In the genomic region with DNA sequence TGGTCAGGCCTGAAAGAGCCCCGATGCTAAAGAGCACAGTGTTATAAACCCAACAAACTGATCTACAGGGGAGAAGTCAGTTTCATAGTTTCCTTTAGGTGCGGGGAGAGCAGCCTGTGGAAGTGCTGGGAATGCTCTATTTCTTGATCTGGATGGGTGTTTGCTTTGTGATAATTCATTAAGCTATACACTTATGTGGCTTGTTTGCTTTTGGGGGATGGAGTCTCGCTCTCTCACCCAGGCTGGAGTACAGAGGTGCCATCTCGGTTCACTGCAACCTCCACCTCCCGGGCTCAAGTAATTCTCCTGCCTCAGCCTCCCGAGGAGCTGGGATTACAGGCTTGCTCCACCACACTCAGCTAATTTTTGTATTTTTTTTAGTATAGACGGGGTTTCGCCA, we compare ENCODE assay signal across 1 cellular context.
A peak's percentile ranks its signal among the peaks of the same experiment; 100 is the strongest.
TF ChIP-seq lines count a peak whose summit lies in the region.

No MANE protein-coding gene starts in this region.

TF ChIP-seq in HepG2, 621 proteins besides CTCF, POLR2A, EP300 and RAD21 (continues in another document):
- TF ChIP-seq SMARCC2 (IDR thresholded peaks at IDR 0.05) (no peak), ZNF337 (CRISPR knock-in tag; IDR thresholded peaks at IDR 0.05; ENCODE audit: borderline replicate concordance, low read depth) (no peak), ZNF713 (CRISPR knock-in tag; IDR thresholded peaks at IDR 0.05) (no peak), ZMYM4 (CRISPR knock-in tag; IDR thresholded peaks at IDR 0.05) (peak; percentile 48; the same call in 1 of the 2 replicates), HNF4G (IDR thresholded peaks at IDR 0.05; ENCODE audit: borderline replicate concordance, low read depth, low read length) (no peak), HNF4G (CRISPR knock-in tag; IDR thresholded peaks at IDR 0.05; ENCODE audit: borderline replicate concordance, low read depth) (no peak), SUZ12 (IDR thresholded peaks at IDR 0.05; ENCODE audit: low read depth, low read length) (no peak), SOX13 (IDR thresholded peaks at IDR 0.05) (no peak), SOX13 (CRISPR knock-in tag; conservative IDR thresholded peaks at IDR 0.05 in 1 of 2, IDR thresholded peaks at IDR 0.05 in 1 of 2) (peak in 1 of 2 experiments; percentile 29; a peak in 1 of 4 replicates), HOXA3 (CRISPR knock-in tag; IDR thresholded peaks at IDR 0.05) (peak; percentile 45; the same call in 1 of the 2 replicates), ZFYVE20 (CRISPR knock-in tag; IDR thresholded peaks at IDR 0.05; ENCODE audit: borderline replicate concordance, low read depth) (no peak), ZNF367 (CRISPR knock-in tag; IDR thresholded peaks at IDR 0.05; ENCODE audit: borderline replicate concordance) (no peak), ZNF777 (CRISPR knock-in tag; IDR thresholded peaks at IDR 0.05) (no peak), ZNF317 (CRISPR knock-in tag; IDR thresholded peaks at IDR 0.05) (no peak), ZNF790 (CRISPR knock-in tag; IDR thresholded peaks at IDR 0.05; ENCODE audit: borderline replicate concordance) (no peak), ZNF224 (CRISPR knock-in tag; IDR thresholded peaks at IDR 0.05) (no peak), HNRNPH1 (optimal IDR thresholded peaks at IDR 0.05; ENCODE audit: low read depth, low read length) (no peak), FOXA3 (CRISPR knock-in tag; IDR thresholded peaks at IDR 0.05) (peak; percentile 71), JDP2 (CRISPR knock-in tag; IDR thresholded peaks at IDR 0.05; ENCODE audit: borderline replicate concordance) (no peak), ZNF510 (CRISPR knock-in tag; IDR thresholded peaks at IDR 0.05; ENCODE audit: low read depth) (no peak), RARA (CRISPR knock-in tag; IDR thresholded peaks at IDR 0.05) (0 out of 2 replicates have a peak, but pooled peaks have one; percentile 5), TEAD3 (CRISPR knock-in tag; optimal IDR thresholded peaks at IDR 0.05; ENCODE audit: borderline replicate concordance) (no peak), ZNF335 (CRISPR knock-in tag; IDR thresholded peaks at IDR 0.05) (no peak), ZBTB1 (CRISPR knock-in tag; IDR thresholded peaks at IDR 0.05; ENCODE audit: borderline replicate concordance) (no peak), PRMT3 (CRISPR knock-in tag; IDR thresholded peaks at IDR 0.05; ENCODE audit: borderline replicate concordance, low read depth) (no peak), RXRB (CRISPR knock-in tag; IDR thresholded peaks at IDR 0.05; ENCODE audit: borderline replicate concordance) (0 out of 2 replicates have a peak, but pooled peaks have one; percentile 9), ZFP41 (CRISPR knock-in tag; IDR thresholded peaks at IDR 0.05; ENCODE audit: borderline replicate concordance) (no peak), ZNF781 (CRISPR knock-in tag; IDR thresholded peaks at IDR 0.05; ENCODE audit: borderline replicate concordance, not compliant biosample characterization) (no peak)
- TF ChIP-seq, protein P1, sequence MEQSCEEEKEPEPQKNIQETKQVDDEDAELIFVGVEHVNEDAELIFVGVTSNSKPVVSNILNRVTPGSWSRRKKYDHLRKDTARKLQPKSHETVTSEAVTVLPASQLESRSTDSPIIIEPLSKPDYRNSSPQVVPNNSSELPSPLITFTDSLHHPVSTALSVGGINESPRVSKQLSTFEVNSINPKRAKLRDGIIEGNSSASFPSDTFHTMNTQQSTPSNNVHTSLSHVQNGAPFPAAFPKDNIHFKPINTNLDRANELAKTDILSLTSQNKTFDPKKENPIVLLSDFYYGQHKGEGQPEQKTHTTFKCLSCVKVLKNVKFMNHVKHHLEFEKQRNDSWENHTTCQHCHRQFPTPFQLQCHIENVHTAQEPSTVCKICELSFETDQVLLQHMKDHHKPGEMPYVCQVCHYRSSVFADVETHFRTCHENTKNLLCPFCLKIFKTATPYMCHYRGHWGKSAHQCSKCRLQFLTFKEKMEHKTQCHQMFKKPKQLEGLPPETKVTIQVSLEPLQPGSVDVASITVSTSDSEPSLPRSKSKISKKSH (CRISPR knock-in tag; IDR thresholded peaks at IDR 0.05; ENCODE audit: borderline replicate concordance), result no peak
- TF ChIP-seq, protein P2, sequence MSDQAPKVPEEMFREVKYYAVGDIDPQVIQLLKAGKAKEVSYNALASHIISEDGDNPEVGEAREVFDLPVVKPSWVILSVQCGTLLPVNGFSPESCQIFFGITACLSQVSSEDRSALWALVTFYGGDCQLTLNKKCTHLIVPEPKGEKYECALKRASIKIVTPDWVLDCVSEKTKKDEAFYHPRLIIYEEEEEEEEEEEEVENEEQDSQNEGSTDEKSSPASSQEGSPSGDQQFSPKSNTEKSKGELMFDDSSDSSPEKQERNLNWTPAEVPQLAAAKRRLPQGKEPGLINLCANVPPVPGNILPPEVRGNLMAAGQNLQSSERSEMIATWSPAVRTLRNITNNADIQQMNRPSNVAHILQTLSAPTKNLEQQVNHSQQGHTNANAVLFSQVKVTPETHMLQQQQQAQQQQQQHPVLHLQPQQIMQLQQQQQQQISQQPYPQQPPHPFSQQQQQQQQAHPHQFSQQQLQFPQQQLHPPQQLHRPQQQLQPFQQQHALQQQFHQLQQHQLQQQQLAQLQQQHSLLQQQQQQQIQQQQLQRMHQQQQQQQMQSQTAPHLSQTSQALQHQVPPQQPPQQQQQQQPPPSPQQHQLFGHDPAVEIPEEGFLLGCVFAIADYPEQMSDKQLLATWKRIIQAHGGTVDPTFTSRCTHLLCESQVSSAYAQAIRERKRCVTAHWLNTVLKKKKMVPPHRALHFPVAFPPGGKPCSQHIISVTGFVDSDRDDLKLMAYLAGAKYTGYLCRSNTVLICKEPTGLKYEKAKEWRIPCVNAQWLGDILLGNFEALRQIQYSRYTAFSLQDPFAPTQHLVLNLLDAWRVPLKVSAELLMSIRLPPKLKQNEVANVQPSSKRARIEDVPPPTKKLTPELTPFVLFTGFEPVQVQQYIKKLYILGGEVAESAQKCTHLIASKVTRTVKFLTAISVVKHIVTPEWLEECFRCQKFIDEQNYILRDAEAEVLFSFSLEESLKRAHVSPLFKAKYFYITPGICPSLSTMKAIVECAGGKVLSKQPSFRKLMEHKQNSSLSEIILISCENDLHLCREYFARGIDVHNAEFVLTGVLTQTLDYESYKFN (CRISPR knock-in tag; conservative IDR thresholded peaks at IDR 0.05), result 0 out of 2 replicates have a peak, but pooled peaks have one; percentile 32
- TF ChIP-seq, protein P3, sequence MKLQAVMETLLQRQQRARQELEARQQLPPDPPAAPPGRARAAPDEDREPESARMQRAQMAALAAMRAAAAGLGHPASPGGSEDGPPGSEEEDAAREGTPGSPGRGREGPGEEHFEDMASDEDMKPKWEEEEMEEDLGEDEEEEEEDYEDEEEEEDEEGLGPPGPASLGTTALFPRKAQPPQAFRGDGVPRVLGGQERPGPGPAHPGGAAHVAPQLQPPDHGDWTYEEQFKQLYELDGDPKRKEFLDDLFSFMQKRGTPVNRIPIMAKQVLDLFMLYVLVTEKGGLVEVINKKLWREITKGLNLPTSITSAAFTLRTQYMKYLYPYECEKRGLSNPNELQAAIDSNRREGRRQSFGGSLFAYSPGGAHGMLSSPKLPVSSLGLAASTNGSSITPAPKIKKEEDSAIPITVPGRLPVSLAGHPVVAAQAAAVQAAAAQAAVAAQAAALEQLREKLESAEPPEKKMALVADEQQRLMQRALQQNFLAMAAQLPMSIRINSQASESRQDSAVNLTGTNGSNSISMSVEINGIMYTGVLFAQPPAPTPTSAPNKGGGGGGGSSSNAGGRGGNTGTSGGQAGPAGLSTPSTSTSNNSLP (IDR thresholded peaks at IDR 0.05; ENCODE audit: low read depth, low read length), result no peak; the same call in 1 of the 2 replicates
- TF ChIP-seq, protein P4, sequence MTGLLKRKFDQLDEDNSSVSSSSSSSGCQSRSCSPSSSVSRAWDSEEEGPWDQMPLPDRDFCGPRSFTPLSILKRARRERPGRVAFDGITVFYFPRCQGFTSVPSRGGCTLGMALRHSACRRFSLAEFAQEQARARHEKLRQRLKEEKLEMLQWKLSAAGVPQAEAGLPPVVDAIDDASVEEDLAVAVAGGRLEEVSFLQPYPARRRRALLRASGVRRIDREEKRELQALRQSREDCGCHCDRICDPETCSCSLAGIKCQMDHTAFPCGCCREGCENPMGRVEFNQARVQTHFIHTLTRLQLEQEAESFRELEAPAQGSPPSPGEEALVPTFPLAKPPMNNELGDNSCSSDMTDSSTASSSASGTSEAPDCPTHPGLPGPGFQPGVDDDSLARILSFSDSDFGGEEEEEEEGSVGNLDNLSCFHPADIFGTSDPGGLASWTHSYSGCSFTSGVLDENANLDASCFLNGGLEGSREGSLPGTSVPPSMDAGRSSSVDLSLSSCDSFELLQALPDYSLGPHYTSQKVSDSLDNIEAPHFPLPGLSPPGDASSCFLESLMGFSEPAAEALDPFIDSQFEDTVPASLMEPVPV (CRISPR knock-in tag; IDR thresholded peaks at IDR 0.05), result no peak
- TF ChIP-seq, protein P5, sequence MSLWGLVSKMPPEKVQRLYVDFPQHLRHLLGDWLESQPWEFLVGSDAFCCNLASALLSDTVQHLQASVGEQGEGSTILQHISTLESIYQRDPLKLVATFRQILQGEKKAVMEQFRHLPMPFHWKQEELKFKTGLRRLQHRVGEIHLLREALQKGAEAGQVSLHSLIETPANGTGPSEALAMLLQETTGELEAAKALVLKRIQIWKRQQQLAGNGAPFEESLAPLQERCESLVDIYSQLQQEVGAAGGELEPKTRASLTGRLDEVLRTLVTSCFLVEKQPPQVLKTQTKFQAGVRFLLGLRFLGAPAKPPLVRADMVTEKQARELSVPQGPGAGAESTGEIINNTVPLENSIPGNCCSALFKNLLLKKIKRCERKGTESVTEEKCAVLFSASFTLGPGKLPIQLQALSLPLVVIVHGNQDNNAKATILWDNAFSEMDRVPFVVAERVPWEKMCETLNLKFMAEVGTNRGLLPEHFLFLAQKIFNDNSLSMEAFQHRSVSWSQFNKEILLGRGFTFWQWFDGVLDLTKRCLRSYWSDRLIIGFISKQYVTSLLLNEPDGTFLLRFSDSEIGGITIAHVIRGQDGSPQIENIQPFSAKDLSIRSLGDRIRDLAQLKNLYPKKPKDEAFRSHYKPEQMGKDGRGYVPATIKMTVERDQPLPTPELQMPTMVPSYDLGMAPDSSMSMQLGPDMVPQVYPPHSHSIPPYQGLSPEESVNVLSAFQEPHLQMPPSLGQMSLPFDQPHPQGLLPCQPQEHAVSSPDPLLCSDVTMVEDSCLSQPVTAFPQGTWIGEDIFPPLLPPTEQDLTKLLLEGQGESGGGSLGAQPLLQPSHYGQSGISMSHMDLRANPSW (CRISPR knock-in tag; IDR thresholded peaks at IDR 0.05; ENCODE audit: borderline replicate concordance), result no peak
- TF ChIP-seq, protein P6, sequence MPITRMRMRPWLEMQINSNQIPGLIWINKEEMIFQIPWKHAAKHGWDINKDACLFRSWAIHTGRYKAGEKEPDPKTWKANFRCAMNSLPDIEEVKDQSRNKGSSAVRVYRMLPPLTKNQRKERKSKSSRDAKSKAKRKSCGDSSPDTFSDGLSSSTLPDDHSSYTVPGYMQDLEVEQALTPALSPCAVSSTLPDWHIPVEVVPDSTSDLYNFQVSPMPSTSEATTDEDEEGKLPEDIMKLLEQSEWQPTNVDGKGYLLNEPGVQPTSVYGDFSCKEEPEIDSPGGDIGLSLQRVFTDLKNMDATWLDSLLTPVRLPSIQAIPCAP (CRISPR knock-in tag; IDR thresholded peaks at IDR 0.05; ENCODE audit: low read depth), result no peak
- TF ChIP-seq, protein P7, sequence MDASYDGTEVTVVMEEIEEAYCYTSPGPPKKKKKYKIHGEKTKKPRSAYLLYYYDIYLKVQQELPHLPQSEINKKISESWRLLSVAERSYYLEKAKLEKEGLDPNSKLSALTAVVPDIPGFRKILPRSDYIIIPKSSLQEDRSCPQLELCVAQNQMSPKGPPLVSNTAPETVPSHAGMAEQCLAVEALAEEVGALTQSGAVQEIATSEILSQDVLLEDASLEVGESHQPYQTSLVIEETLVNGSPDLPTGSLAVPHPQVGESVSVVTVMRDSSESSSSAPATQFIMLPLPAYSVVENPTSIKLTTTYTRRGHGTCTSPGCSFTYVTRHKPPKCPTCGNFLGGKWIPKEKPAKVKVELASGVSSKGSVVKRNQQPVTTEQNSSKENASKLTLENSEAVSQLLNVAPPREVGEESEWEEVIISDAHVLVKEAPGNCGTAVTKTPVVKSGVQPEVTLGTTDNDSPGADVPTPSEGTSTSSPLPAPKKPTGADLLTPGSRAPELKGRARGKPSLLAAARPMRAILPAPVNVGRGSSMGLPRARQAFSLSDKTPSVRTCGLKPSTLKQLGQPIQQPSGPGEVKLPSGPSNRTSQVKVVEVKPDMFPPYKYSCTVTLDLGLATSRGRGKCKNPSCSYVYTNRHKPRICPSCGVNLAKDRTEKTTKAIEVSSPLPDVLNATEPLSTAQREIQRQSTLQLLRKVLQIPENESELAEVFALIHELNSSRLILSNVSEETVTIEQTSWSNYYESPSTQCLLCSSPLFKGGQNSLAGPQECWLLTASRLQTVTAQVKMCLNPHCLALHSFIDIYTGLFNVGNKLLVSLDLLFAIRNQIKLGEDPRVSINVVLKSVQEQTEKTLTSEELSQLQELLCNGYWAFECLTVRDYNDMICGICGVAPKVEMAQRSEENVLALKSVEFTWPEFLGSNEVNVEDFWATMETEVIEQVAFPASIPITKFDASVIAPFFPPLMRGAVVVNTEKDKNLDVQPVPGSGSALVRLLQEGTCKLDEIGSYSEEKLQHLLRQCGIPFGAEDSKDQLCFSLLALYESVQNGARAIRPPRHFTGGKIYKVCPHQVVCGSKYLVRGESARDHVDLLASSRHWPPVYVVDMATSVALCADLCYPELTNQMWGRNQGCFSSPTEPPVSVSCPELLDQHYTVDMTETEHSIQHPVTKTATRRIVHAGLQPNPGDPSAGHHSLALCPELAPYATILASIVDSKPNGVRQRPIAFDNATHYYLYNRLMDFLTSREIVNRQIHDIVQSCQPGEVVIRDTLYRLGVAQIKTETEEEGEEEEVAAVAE (CRISPR knock-in tag; IDR thresholded peaks at IDR 0.05; ENCODE audit: borderline replicate concordance), result no peak
- TF ChIP-seq, protein P8, sequence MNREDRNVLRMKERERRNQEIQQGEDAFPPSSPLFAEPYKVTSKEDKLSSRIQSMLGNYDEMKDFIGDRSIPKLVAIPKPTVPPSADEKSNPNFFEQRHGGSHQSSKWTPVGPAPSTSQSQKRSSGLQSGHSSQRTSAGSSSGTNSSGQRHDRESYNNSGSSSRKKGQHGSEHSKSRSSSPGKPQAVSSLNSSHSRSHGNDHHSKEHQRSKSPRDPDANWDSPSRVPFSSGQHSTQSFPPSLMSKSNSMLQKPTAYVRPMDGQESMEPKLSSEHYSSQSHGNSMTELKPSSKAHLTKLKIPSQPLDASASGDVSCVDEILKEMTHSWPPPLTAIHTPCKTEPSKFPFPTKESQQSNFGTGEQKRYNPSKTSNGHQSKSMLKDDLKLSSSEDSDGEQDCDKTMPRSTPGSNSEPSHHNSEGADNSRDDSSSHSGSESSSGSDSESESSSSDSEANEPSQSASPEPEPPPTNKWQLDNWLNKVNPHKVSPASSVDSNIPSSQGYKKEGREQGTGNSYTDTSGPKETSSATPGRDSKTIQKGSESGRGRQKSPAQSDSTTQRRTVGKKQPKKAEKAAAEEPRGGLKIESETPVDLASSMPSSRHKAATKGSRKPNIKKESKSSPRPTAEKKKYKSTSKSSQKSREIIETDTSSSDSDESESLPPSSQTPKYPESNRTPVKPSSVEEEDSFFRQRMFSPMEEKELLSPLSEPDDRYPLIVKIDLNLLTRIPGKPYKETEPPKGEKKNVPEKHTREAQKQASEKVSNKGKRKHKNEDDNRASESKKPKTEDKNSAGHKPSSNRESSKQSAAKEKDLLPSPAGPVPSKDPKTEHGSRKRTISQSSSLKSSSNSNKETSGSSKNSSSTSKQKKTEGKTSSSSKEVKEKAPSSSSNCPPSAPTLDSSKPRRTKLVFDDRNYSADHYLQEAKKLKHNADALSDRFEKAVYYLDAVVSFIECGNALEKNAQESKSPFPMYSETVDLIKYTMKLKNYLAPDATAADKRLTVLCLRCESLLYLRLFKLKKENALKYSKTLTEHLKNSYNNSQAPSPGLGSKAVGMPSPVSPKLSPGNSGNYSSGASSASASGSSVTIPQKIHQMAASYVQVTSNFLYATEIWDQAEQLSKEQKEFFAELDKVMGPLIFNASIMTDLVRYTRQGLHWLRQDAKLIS (CRISPR knock-in tag; IDR thresholded peaks at IDR 0.05), result no peak
